Comparison of ENCODE assay signal across 1 cellular context in the genomic region with DNA sequence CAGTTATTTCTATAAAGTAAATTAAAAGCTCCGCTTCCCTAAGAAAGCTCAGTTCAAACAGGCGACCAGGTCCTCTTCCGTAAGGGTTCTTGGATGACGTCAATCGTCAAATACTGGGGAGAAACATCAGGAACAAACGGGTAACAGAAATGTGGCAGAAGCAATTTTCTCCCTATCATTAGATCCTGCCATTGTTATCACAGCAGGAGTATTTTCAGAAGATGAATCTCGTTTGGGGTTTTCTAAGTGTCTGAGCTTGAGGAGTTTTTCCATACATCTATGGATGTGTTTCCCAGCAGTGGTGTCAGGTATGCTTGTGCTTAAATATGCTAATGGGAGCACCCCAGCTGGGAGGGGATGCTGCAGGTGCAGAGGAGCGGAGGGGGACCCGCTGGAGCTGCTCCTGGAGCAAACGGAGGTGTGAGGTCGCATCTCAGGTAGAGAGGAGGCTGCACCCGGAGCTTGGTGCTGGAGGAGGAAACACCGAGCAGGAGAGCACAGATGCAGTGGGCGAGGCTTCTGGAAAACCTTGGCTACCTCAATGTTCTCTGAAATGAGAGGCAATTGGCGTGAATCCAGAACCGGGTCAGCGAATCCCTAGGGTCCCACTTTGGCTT.
TF ChIP-seq lines count a peak whose summit lies in the region.

No MANE protein-coding gene starts in this region.

TF ChIP-seq in H1, 55 proteins besides CTCF, POLR2A, EP300 and RAD21 (continued from another document):
- TF ChIP-seq RBBP5 (IDR thresholded peaks at IDR 0.05; ENCODE audit: borderline replicate concordance, low read depth, low read length) (no peak), ASH2L (IDR thresholded peaks at IDR 0.05; ENCODE audit: low read length) (no peak), PHF8 (conservative IDR thresholded peaks at IDR 0.05; ENCODE audit: low read depth, low read length) (no peak)
TF ChIP-seq in H1: peak in this region for 0.
